8 cellular contexts compared by ENCODE assay signal in the genomic region with DNA sequence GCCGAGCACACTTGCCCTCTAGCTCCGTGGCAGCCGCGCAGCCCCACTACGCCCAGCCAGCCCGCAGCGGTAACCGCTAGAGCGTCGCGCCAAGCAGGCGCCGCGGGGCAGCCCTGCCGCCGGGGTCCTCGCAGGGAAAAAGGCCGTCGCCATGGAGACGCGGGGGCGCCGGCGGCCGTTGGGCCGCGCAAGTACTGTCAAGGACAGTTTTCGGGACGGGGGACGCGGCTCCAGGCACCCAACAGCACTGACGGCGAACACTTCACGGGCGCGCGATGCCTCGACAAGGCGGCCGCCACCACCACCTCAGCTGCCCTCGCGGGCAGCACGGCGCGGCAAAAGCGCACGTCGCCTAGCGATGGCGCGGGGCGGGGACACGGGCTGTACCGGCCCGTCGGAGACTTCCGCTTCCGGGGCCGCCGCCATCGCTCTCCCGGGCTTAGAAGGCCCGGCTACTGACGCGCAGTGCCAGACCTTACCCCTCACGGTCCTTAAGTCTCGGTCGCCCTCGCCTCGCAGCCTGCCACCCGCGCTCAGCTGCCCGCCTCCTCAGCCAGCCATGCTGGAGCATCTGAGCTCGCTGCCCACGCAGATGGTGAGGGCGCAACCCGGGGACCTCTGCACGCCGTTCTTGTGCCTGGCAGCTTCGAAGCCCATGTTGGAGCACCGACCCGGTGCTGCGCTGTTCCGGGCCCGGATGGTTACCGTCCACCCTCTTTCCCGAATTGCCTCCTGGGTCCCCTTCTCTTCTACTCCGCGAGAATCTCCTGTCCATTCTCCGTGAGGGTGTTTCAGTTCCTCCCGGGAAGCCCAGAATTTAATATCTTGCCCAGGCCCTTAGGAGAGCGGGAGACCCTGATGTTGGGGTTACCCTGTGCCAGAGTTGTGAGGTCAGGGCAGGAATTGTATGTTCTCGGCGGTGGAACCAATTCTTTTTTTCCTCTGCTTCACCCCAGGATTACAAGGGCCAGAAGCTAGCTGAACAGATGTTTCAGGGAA. TPM values are rescaled to one million over a fixed set of nuclear protein-coding genes. Genes with fewer than 3 reads are reported as not detected.
DNase-seq lines count a peak whose midpoint lies in the region; TF ChIP-seq lines count a peak whose summit lies in the region.

A gene with protein sequence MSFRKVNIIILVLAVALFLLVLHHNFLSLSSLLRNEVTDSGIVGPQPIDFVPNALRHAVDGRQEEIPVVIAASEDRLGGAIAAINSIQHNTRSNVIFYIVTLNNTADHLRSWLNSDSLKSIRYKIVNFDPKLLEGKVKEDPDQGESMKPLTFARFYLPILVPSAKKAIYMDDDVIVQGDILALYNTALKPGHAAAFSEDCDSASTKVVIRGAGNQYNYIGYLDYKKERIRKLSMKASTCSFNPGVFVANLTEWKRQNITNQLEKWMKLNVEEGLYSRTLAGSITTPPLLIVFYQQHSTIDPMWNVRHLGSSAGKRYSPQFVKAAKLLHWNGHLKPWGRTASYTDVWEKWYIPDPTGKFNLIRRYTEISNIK (minus strand): TSS at position 104 of the 999 bp plus-strand sequence. CDS start 5,331 bp downstream, outside the sequence.
TSS of gene SPCS1 (plus strand) at position 419 of the 999 bp plus-strand sequence. CDS start at position 560, 141 bp downstream.

- peaks cover 73% of the 10 kb centered on the region for H3K79me2 ChIP-seq in SK-N-SH (ENCODE audit: insufficient read depth)

- H3K36me3 ChIP-seq in HAP-1 (replicated peaks) (peaks cover 20% of the 10 kb centered on the region), MG63 (peaks cover 13% of the 10 kb centered on the region), SK-N-SH (replicated peaks in 1 of 2; ENCODE audit: control insufficient read depth in 1 of 2, insufficient read depth in 2 of 2, low read length in 1 of 2) (peaks cover 12 to 27% of the 10 kb centered on the region in 2 experiments), ovary (no peaks in the 10 kb centered on the region), thymus (ENCODE audit: control insufficient read depth, insufficient read depth) (peaks cover 4% of the 10 kb centered on the region)

- no peak for TF ChIP-seq CTCF in SK-N-SH (IDR thresholded peaks at IDR 0.05)
- TF ChIP-seq CTCF in ovary (IDR thresholded peaks at IDR 0.05) = peak in 1 of 3 donors; percentile 34

- TF ChIP-seq RAD21 in SK-N-SH (IDR thresholded peaks at IDR 0.05; ENCODE audit: low read length) = no peak

- DNase-seq in GF-D8 (lab: John Stamatoyannopoulos, UW) = peak; percentile 75
- peak; percentile 79 to 88 for DNase-seq in HAP-1 (ENCODE audit: low spot score in 2 of 2)
- peak; percentile 82 for DNase-seq in MG63
- peak; percentile 96 for DNase-seq in SK-N-SH
- peak; percentile 81 for DNase-seq in glomerular visceral epithelial cell (ENCODE audit: extremely low spot score)
- peak; percentile 83 to 92 (median 88) for DNase-seq in ovary

- no peaks in the 10 kb centered on the region for H3K9me3 Mint-ChIP-seq in activated naive CD4-positive, alpha-beta T cell treated with anti-CD3 and anti-CD28 coated beads, Interleukin-2, amount 50 U/mL, for 24 hours

- peak within 1 kb of the TSS; percentile 96 for H3K27ac Mint-ChIP-seq in activated naive CD4-positive, alpha-beta T cell treated with anti-CD3 and anti-CD28 coated beads, Interleukin-2, amount 50 U/mL, for 24 hours

- CTCF ChIA-PET in SK-N-SH (lab: Yijun Ruan, JAX) = interaction anchor here (1.0 to 2.1 kb wide), 5 partner anchors 10 to 278 kb away, joined by 3 to 6 read pairs (median 3); no protein-coding TSS in a partner anchor

- no peaks in the 10 kb centered on the region for H3K9me3 ChIP-seq in HAP-1
- H3K9me3 ChIP-seq in MG63 = no peaks in the 10 kb centered on the region
- H3K9me3 ChIP-seq in SK-N-SH = no peaks in the 10 kb centered on the region
- no peaks in the 10 kb centered on the region for H3K9me3 ChIP-seq in ovary
- H3K9me3 ChIP-seq in thymus (ENCODE audit: control insufficient read depth) = no peaks in the 10 kb centered on the region

- H2AFZ ChIP-seq in SK-N-SH (ENCODE audit: low read depth) = peak within 1 kb of the TSS; percentile 95

- in situ Hi-C loops in HAP-1 (cut with MboI; ENCODE audit: low sequenced_read_pairs) = no loop called here

- H3K4me3 Mint-ChIP-seq in activated naive CD4-positive, alpha-beta T cell treated with anti-CD3 and anti-CD28 coated beads, Interleukin-2, amount 50 U/mL, for 24 hours = peak within 1 kb of the TSS; percentile 94

- H3K4me3 ChIP-seq in HAP-1 (peak within 1 kb of the TSS; percentile 94), MG63 (peak within 1 kb of the TSS; percentile 94), SK-N-SH (ENCODE audit: low read depth in 2 of 2, low read length in 1 of 2) (peak within 1 kb of the TSS; percentile 79 to 84), ovary (peak within 1 kb of the TSS; percentile 77), thymus (ENCODE audit: low read length) (peak within 1 kb of the TSS; percentile 71)

- H4K20me1 ChIP-seq in SK-N-SH (ENCODE audit: insufficient read depth) = no peaks in the 10 kb centered on the region

- H3K4me1 Mint-ChIP-seq in activated naive CD4-positive, alpha-beta T cell treated with anti-CD3 and anti-CD28 coated beads, Interleukin-2, amount 50 U/mL, for 24 hours = peaks cover 41% of the 10 kb centered on the region

- H3K27me3 ChIP-seq in HAP-1 (ENCODE audit: low read depth) = no peaks in the 10 kb centered on the region
- H3K27me3 ChIP-seq in MG63 = no peaks in the 10 kb centered on the region
- H3K27me3 ChIP-seq in SK-N-SH (ENCODE audit: insufficient read depth) = no peaks in the 10 kb centered on the region
- no peaks in the 10 kb centered on the region for H3K27me3 ChIP-seq in ovary
- no peaks in the 10 kb centered on the region for H3K27me3 ChIP-seq in thymus (ENCODE audit: control insufficient read depth, insufficient read depth)

- H3K9me2 ChIP-seq in SK-N-SH = no peaks in the 10 kb centered on the region

- intact Hi-C loops in ovary (cut with DNase I) = loop anchor here in 1 of 4 donors (10.0 kb wide), 1 partner anchor 171 kb away; the partner anchor contains the start of genes NT5DC2 and UQCC5

- TF ChIP-seq POLR2A in ovary (IDR thresholded peaks at IDR 0.05) = peak; percentile 63

- H3K9ac ChIP-seq in SK-N-SH = peak within 1 kb of the TSS; percentile 85

- H3K36me3 Mint-ChIP-seq in activated naive CD4-positive, alpha-beta T cell treated with anti-CD3 and anti-CD28 coated beads, Interleukin-2, amount 50 U/mL, for 24 hours = peaks cover 1% of the 10 kb centered on the region

- POLR2A ChIA-PET in SK-N-SH (lab: Yijun Ruan, JAX) = interaction anchor here (0.6 kb wide), 1 partner anchor 179 kb away, joined by 3 read pairs; no protein-coding TSS in a partner anchor

- H3K27me3 Mint-ChIP-seq in activated naive CD4-positive, alpha-beta T cell treated with anti-CD3 and anti-CD28 coated beads, Interleukin-2, amount 50 U/mL, for 24 hours = no peaks in the 10 kb centered on the region

- H3K4me2 ChIP-seq in SK-N-SH = peak within 1 kb of the TSS; percentile 91

- H3K27ac ChIP-seq in SK-N-SH (ENCODE audit: low read depth in 2 of 2, low read length in 1 of 2) (peak within 1 kb of the TSS; percentile 80 to 90), ovary (peak within 1 kb of the TSS in 1 of 2 donors; percentile 84), thymus (ENCODE audit: low read depth) (peak within 1 kb of the TSS; percentile 92)

- TF ChIP-seq EP300 in SK-N-SH (IDR thresholded peaks at IDR 0.05; ENCODE audit: borderline replicate concordance in 1 of 2, low read depth in 1 of 2, low read length in 1 of 2) (no peak), ovary (IDR thresholded peaks at IDR 0.05) (no peak)

- H3F3A ChIP-seq in SK-N-SH (replicated peaks; ENCODE audit: insufficient read depth) = peaks cover 7% of the 10 kb centered on the region

- H3K4me1 ChIP-seq in HAP-1 = peaks cover 21% of the 10 kb centered on the region
- H3K4me1 ChIP-seq in SK-N-SH (ENCODE audit: control insufficient read depth in 1 of 2, insufficient read depth in 2 of 2, low read depth in 1 of 2, low read length in 1 of 2) = peaks cover 9 to 18% of the 10 kb centered on the region in 2 experiments
- H3K4me1 ChIP-seq in ovary (ENCODE audit: insufficient read depth) = peaks cover 9% of the 10 kb centered on the region
- peaks cover 22% of the 10 kb centered on the region for H3K4me1 ChIP-seq in thymus (ENCODE audit: control insufficient read depth, insufficient read depth, low read length)

- 3% methylated on average over 19 of the region's 94 CpGs for WGBS in SK-N-SH (ENCODE audit: low lambda C conversion rate)
- 0% methylated on average over 46 to 94 of the region's 94 CpGs for WGBS in ovary, 3 donors
- under 1% methylated on average over 94 of the region's 94 CpGs for WGBS in thymus

TF ChIP-seq in SK-N-SH, 30 proteins besides CTCF, POLR2A, EP300 and RAD21 (continues in another document):
- TF ChIP-seq SMC3 (IDR thresholded peaks at IDR 0.05; ENCODE audit: low read depth, low read length) (no peak), GATA2 (CRISPR knock-in tag; IDR thresholded peaks at IDR 0.05) (no peak), ZBTB33 (IDR thresholded peaks at IDR 0.05; ENCODE audit: borderline replicate concordance, low read depth) (0 out of 2 replicates have a peak, but pooled peaks have one; percentile 27)

RNA-seq across cellular contexts. Expression of the first gene that starts in this region (rescaled TPM):
- 43.1 and 56.1 TPM in 2 replicates for total RNA-seq in MG63 (2014; rRNA removed; shearing (Covaris generic); ENCODE audit: low replicate concordance)
- 102 and 135 TPM in 2 replicates for polyA plus RNA-seq in SK-N-SH (2012; rRNA removed)
- 117 and 120 TPM in 2 replicates for polyA plus RNA-seq in SK-N-SH (2012; cell fraction: cytosol; rRNA removed)
- 140 and 196 TPM in 2 replicates for polyA plus RNA-seq in SK-N-SH (2012; cell fraction: nucleus; rRNA removed)
- total RNA-seq in ovary = 10 to 100 TPM; 42.3 to 67.8 (median 57.4) TPM
- 10 to 100 TPM; 63.2 to 72.9 TPM for polyA plus RNA-seq in ovary
- 47.5 TPM for polyA plus RNA-seq in thymus

RNA-seq across cellular contexts. Expression of gene SPCS1, which starts in this region (rescaled TPM):
- total RNA-seq in MG63 (2014; rRNA removed; shearing (Covaris generic); ENCODE audit: low replicate concordance) = 63.1 and 72.5 TPM in 2 replicates
- polyA plus RNA-seq in SK-N-SH (2012; rRNA removed) = 191 and 198 TPM in 2 replicates
- polyA plus RNA-seq in SK-N-SH (2012; cell fraction: cytosol; rRNA removed) = 226 and 248 TPM in 2 replicates
- 34.2 and 53.4 TPM in 2 replicates for polyA plus RNA-seq in SK-N-SH (2012; cell fraction: nucleus; rRNA removed)
- 100 to 1,000 TPM in 2 of 7 donors, 10 to 100 TPM in 5; 67.7 to 104 (median 80.3) TPM for total RNA-seq in ovary
- 100 to 1,000 TPM; 138 to 216 TPM for polyA plus RNA-seq in ovary
- polyA plus RNA-seq in thymus = 167 TPM
